Comparison of ENCODE assay signal across 8 cellular contexts in genomic region chr1:78005755-78006154, GRCh38. TPM values are rescaled to one million over a fixed set of nuclear protein-coding genes. Genes with fewer than 3 reads are reported as not detected.
DNase-seq lines count a peak whose midpoint lies in the region; ATAC-seq, FAIRE-seq and TF ChIP-seq lines count a peak whose summit lies in the region.

No MANE protein-coding gene starts in this region.

- H3K9ac ChIP-seq in kidney (ENCODE audit: low read length in 2 of 2), result peak overlapping the region; percentile 96 to 100

- no peak for DNase-seq in T-helper 1 cell
- DNase-seq in NCI-H69 (lab: John Stamatoyannopoulos, UW), result peak; percentile 33
- no peak for DNase-seq in breast epithelium (ENCODE audit: low spot score in 2 of 2)
- no peak for DNase-seq in kidney
- DNase-seq in NCI-H2029 (lab: John Stamatoyannopoulos, UW), result no peak
- no peak for DNase-seq in DMS79 treated with DMSO at 0.1 percent for 48 hours (lab: John Stamatoyannopoulos, UW)

- peak overlapping the region; percentile 98 for H3K27ac Mint-ChIP-seq in T-helper 1 cell treated with Interleukin-12 subunit alpha and Interleukin-12 subunit beta and Interleukin-4 antibody, amounts not matched to agents 30 μg/mL and 1 μg/mL, for 36 hours
- H3K27ac Mint-ChIP-seq in stimulated activated memory B cell treated with anti-CD40 and anti-IgM and Interleukin-4, amounts not matched to agents 10 μg/mL and 1 μg/mL and 100 μg/mL, for 72 hours, result peak overlapping the region; percentile 92

- H3K9me3 Mint-ChIP-seq in T-helper 1 cell treated with Interleukin-12 subunit alpha and Interleukin-12 subunit beta and Interleukin-4 antibody, amounts not matched to agents 30 μg/mL and 1 μg/mL, for 36 hours, result no peaks in the 10 kb centered on the region
- H3K9me3 Mint-ChIP-seq in stimulated activated memory B cell treated with anti-CD40 and anti-IgM and Interleukin-4, amounts not matched to agents 10 μg/mL and 1 μg/mL and 100 μg/mL, for 72 hours, result no peaks in the 10 kb centered on the region

- H3K9me3 ChIP-seq in breast epithelium, result no peaks in the 10 kb centered on the region
- H3K9me3 ChIP-seq in kidney (ENCODE audit: control insufficient read depth in 1 of 2, low read length in 2 of 2), result no peaks in the 10 kb centered on the region

- H3K27ac ChIP-seq in breast epithelium, result peak overlapping the region; percentile 89 to 92
- H3K27ac ChIP-seq in kidney (ENCODE audit: low read depth in 2 of 2, low read length in 2 of 2), result peak overlapping the region; percentile 75 to 98

- H3K4me1 ChIP-seq in breast epithelium (no peaks in the 10 kb centered on the region), kidney (ENCODE audit: control insufficient read depth in 1 of 2, insufficient read depth in 1 of 2, low read depth in 1 of 2, low read length in 2 of 2) (peaks cover 0 to 6% of the 10 kb centered on the region in 2 donors)

- intact Hi-C loops in breast epithelium (cut with DNase I; ENCODE audit: low total_unique reads) (no loop called here), kidney (cut with DNase I) (no loop called here)

- H3K4me1 Mint-ChIP-seq in T-helper 1 cell treated with Interleukin-12 subunit alpha and Interleukin-12 subunit beta and Interleukin-4 antibody, amounts not matched to agents 30 μg/mL and 1 μg/mL, for 36 hours (ENCODE audit: low read depth), result peaks cover 28% of the 10 kb centered on the region
- H3K4me1 Mint-ChIP-seq in stimulated activated memory B cell treated with anti-CD40 and anti-IgM and Interleukin-4, amounts not matched to agents 10 μg/mL and 1 μg/mL and 100 μg/mL, for 72 hours, result peaks cover 47% of the 10 kb centered on the region

- no peaks in the 10 kb centered on the region for H3K27me3 ChIP-seq in breast epithelium

- peaks cover 3% of the 10 kb centered on the region for H3K27me3 Mint-ChIP-seq in T-helper 1 cell treated with Interleukin-12 subunit alpha and Interleukin-12 subunit beta and Interleukin-4 antibody, amounts not matched to agents 30 μg/mL and 1 μg/mL, for 36 hours (ENCODE audit: low read depth)
- no peaks in the 10 kb centered on the region for H3K27me3 Mint-ChIP-seq in stimulated activated memory B cell treated with anti-CD40 and anti-IgM and Interleukin-4, amounts not matched to agents 10 μg/mL and 1 μg/mL and 100 μg/mL, for 72 hours

- H3K36me3 ChIP-seq in breast epithelium (no peaks in the 10 kb centered on the region), kidney (ENCODE audit: control insufficient read depth in 1 of 2, insufficient read depth in 2 of 2, low read length in 2 of 2) (no peaks in the 10 kb centered on the region)

- TF ChIP-seq CTCF in breast epithelium (IDR thresholded peaks at IDR 0.05), result no peak
- TF ChIP-seq CTCF in kidney (IDR thresholded peaks at IDR 0.05; ENCODE audit: borderline replicate concordance, extremely low read depth, insufficient read depth), result no peak

- peak overlapping the region; percentile 51 to 63 (median 63) for H3K4me3 ChIP-seq in breast epithelium
- H3K4me3 ChIP-seq in kidney (ENCODE audit: low read length in 2 of 2), result peak overlapping the region; percentile 83 to 98

- FAIRE-seq in kidney (lab: Jason Lieb, UNC), result peak; percentile 94

- ATAC-seq in stimulated activated memory B cell treated with anti-CD40 and anti-IgM and Interleukin-4, amounts not matched to agents 10 μg/mL and 1 μg/mL and 100 μg/mL, for 72 hours, result no peak

- H3K4me3 Mint-ChIP-seq in T-helper 1 cell treated with Interleukin-12 subunit alpha and Interleukin-12 subunit beta and Interleukin-4 antibody, amounts not matched to agents 30 μg/mL and 1 μg/mL, for 36 hours, result peak overlapping the region; percentile 91
- H3K4me3 Mint-ChIP-seq in stimulated activated memory B cell treated with anti-CD40 and anti-IgM and Interleukin-4, amounts not matched to agents 10 μg/mL and 1 μg/mL and 100 μg/mL, for 72 hours, result peak overlapping the region; percentile 86

- peaks cover 7% of the 10 kb centered on the region for H3K36me3 Mint-ChIP-seq in T-helper 1 cell treated with Interleukin-12 subunit alpha and Interleukin-12 subunit beta and Interleukin-4 antibody, amounts not matched to agents 30 μg/mL and 1 μg/mL, for 36 hours (ENCODE audit: low read depth)
- H3K36me3 Mint-ChIP-seq in stimulated activated memory B cell treated with anti-CD40 and anti-IgM and Interleukin-4, amounts not matched to agents 10 μg/mL and 1 μg/mL and 100 μg/mL, for 72 hours, result no peaks in the 10 kb centered on the region

- peak; percentile 23 for TF ChIP-seq POLR2A in breast epithelium (IDR thresholded peaks at IDR 0.05)

RNA-seq across cellular contexts. Expression of gene DNAJB4, which starts 1.0 kb away (rescaled TPM):
- total RNA-seq in breast epithelium (10 to 100 TPM; 25.3 to 39.5 (median 31.5) TPM), kidney (34.7 TPM)
- 17.0 TPM for polyA plus RNA-seq in kidney (ENCODE audit: insufficient read depth, low read depth, low replicate concordance)

RNA-seq across cellular contexts. Expression of gene FUBP1, which starts 26.9 kb away (rescaled TPM):
- total RNA-seq in breast epithelium (100 to 1,000 TPM in 2 of 3 donors, 10 to 100 TPM in 1; 96.0 to 186 (median 156) TPM), kidney (151 TPM)
- polyA plus RNA-seq in kidney (ENCODE audit: insufficient read depth, low read depth, low replicate concordance), result 63.7 TPM

RNA-seq across cellular contexts. Expression of gene GIPC2, which starts 40.0 kb away (rescaled TPM):
- total RNA-seq in breast epithelium (1 to 10 TPM; 2.6 to 3.6 (median 2.6) TPM), kidney (10.7 TPM)
- polyA plus RNA-seq in kidney (ENCODE audit: insufficient read depth, low read depth, low replicate concordance), result 20.3 TPM
